Comparison of ENCODE assay signal across 1 cellular context in genomic region chr17:1485748-1486376, GRCh38.
TF ChIP-seq lines count a peak whose summit lies in the region.

No MANE protein-coding gene starts in this region.

TF ChIP-seq in K562, 482 proteins besides CTCF, POLR2A, EP300 and RAD21 (continued from another document and continues in another):
- TF ChIP-seq ZBTB40 (IDR thresholded peaks at IDR 0.05), result 0 out of 2 replicates have a peak, but pooled peaks have one; percentile 15
- TF ChIP-seq ZBTB40 (CRISPR knock-in tag; IDR thresholded peaks at IDR 0.05), result no peak
- peak; percentile 60; the same call in 1 of the 2 replicates for TF ChIP-seq ZNF407 (IDR thresholded peaks at IDR 0.05; ENCODE audit: low read depth)
- TF ChIP-seq ELF2 (CRISPR knock-in tag; IDR thresholded peaks at IDR 0.05), result 0 out of 2 replicates have a peak, but pooled peaks have one; percentile 24
- no peak for TF ChIP-seq HNRNPLL (IDR thresholded peaks at IDR 0.05; ENCODE audit: low read depth, low read length, poor library complexity, severe bottlenecking)
- TF ChIP-seq ZNF197 (CRISPR knock-in tag; IDR thresholded peaks at IDR 0.05; ENCODE audit: low read depth), result no peak
- TF ChIP-seq BHLHE40 (IDR thresholded peaks at IDR 0.05; ENCODE audit: low read length), result no peak
- no peak for TF ChIP-seq ZNF280A (IDR thresholded peaks at IDR 0.05; ENCODE audit: low read depth, partially characterized antibody)
- peak; percentile 76 for TF ChIP-seq VEZF1 (CRISPR knock-in tag; IDR thresholded peaks at IDR 0.05)
- TF ChIP-seq HDAC1 (IDR thresholded peaks at IDR 0.05), result 0 out of 4 replicates have a peak, but pooled peaks of 1 of the 2 experiments have one; percentile 21
- TF ChIP-seq ZFX (CRISPR knock-in tag; IDR thresholded peaks at IDR 0.05), result peak; percentile 69
- no peak for TF ChIP-seq NR4A1 (CRISPR knock-in tag; IDR thresholded peaks at IDR 0.05)
- TF ChIP-seq NR4A1 (tag; IDR thresholded peaks at IDR 0.05), result no peak
- peak; percentile 100 for TF ChIP-seq ZSCAN29 (IDR thresholded peaks at IDR 0.05)
- peak; percentile 32; the same call in 1 of the 2 replicates for TF ChIP-seq SMAD4 (CRISPR knock-in tag; conservative IDR thresholded peaks at IDR 0.05)
- no peak for TF ChIP-seq GTF2F1 (IDR thresholded peaks at IDR 0.05; ENCODE audit: low read depth, low read length)
- no peak for TF ChIP-seq NR1H2 (CRISPR knock-in tag; IDR thresholded peaks at IDR 0.05)
- no peak for TF ChIP-seq ZNF3 (CRISPR knock-in tag; IDR thresholded peaks at IDR 0.05)
- peak; percentile 77 for TF ChIP-seq GABPA (tag; conservative IDR thresholded peaks at IDR 0.05; ENCODE audit: low read depth)
- TF ChIP-seq SUPT5H (IDR thresholded peaks at IDR 0.05), result 0 out of 2 replicates have a peak, but pooled peaks have one; percentile 17
- no peak for TF ChIP-seq ZNF398 (CRISPR knock-in tag; IDR thresholded peaks at IDR 0.05)
